Comparison of ENCODE assay signal across 24 cellular contexts in the genomic region with DNA sequence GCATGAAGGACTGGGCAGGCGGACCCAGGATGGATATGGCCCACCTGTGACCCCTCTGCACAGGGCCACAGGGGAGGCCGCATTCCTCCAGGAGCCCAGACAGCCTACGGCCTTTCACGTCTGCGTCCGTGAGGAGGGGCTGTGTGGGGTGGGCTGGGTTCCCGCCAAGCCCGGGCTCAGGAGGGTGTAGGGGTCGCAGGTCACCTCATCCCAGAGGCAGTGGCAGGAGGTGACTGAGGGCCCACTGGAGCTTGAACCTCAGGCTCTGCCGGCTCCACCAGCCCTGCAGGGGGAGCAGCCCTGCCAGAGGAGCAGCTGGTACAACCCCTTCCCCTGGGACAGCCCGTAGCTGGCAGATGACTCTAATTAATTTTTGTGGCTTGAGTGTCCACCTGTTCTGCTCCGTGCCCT. TPM values are rescaled to one million over a fixed set of nuclear protein-coding genes. Genes with fewer than 3 reads are reported as not detected.
DNase-seq lines count a peak whose midpoint lies in the region; ATAC-seq and TF ChIP-seq lines count a peak whose summit lies in the region.
"Had no signal": no experiment of that assay in that cellular context is flagged by ENCODE, and none has a peak within 500 bp of the region (broad histone marks: within the 10 kb centered on the region; RNA-seq: fewer than 3 reads in every experiment).

No MANE protein-coding gene starts in this region.

- no peaks in the 10 kb centered on the region for H3K27me3 ChIP-seq in HCT116 (ENCODE audit: insufficient read depth, low read length)
- H3K27me3 ChIP-seq in GM23248 (replicated peaks; ENCODE audit: insufficient read depth), result no peaks in the 10 kb centered on the region
- H3K27me3 ChIP-seq: heart right ventricle, right atrium auricular region, testis had no signal

- no peaks in the 10 kb centered on the region for H4K20me1 ChIP-seq in HCT116 (ENCODE audit: insufficient read depth)
- H4K20me1 ChIP-seq in GM23248 (ENCODE audit: insufficient read depth), result no peaks in the 10 kb centered on the region

- H3K4me2 ChIP-seq in HCT116 (ENCODE audit: low read length) (no peak overlapping the region), GM23248 (ENCODE audit: unreplicated experiment) (no peak overlapping the region)

- H3K4me3 ChIP-seq in HCT116 (replicated peaks in 1 of 2; ENCODE audit: low read depth in 1 of 2, low read length in 2 of 2) (no peak overlapping the region), GM23248 (no peak overlapping the region)
- H3K4me3 ChIP-seq: HAP-1, heart right ventricle, lower lobe of right lung, right atrium auricular region, SK-N-MC, testis had no signal

- H2AFZ ChIP-seq in HCT116 (ENCODE audit: low read depth, low read length, poor library complexity, severe bottlenecking) (no peak overlapping the region), GM23248 (no peak overlapping the region)

- H3K9ac ChIP-seq in HCT116 (ENCODE audit: low read length), result no peak overlapping the region
- no peak overlapping the region for H3K9ac ChIP-seq in GM23248

- no peaks in the 10 kb centered on the region for H3K4me1 ChIP-seq in HCT116 (ENCODE audit: control insufficient read depth in 1 of 2, insufficient read depth in 2 of 2, low read length in 2 of 2)
- H3K4me1 ChIP-seq in GM23248 (ENCODE audit: insufficient read depth), result no peaks in the 10 kb centered on the region
- H3K4me1 ChIP-seq: HAP-1, heart right ventricle, lower lobe of right lung, right atrium auricular region, testis had no signal

- 67 to 82% methylated on average over 7 to 12 of the region's 12 CpGs for WGBS in GM23248 (ENCODE audit: low coverage in 1 of 2, low lambda C conversion rate in 2 of 2, missing lambda C conversion rate in 2 of 2), 2 experiments

- CTCF ChIA-PET in HCT116 (lab: Charles Lee) (no interaction called here), WTC11 (lab: Charles Lee) (interaction anchor here (1.3 to 2.0 kb wide), 3 partner anchors 20 to 186 kb away, joined by 4 to 8 read pairs (median 6); no protein-coding TSS in a partner anchor)

- H3K27ac ChIP-seq in HCT116 (ENCODE audit: low read depth, low read length) (no peak overlapping the region), GM23248 (no peak overlapping the region)
- H3K27ac ChIP-seq: heart right ventricle, lower lobe of right lung, right atrium auricular region, SK-N-MC, testis had no signal

- BruUV-seq in HCT116 (replicated peaks; lab: Mats Ljungman, UMichigan), result no TSS peak

- peaks cover 3% of the 10 kb centered on the region; the same call in 1 of the 2 replicates for H3K9me3 Mint-ChIP-seq in WTC11
- H3K9me3 Mint-ChIP-seq: activated naive CD4-positive, alpha-beta T cell treated with anti-CD3 and anti-CD28 coated beads, Interleukin-2, amount 50 U/mL, for 24 hours; immature natural killer cell had no signal

- DNase-seq in D341Med (ENCODE audit: low spot score), result peak; percentile 86
- no peak for DNase-seq in HCT116 (ENCODE audit: low read depth, low spot score)
- DNase-seq in WTC11 (ENCODE audit: low spot score), result no peak
- DNase-seq in myocyte (ENCODE audit: low read depth), result peak; percentile 68
- DNase-seq in amniotic stem cell (lab: John Stamatoyannopoulos, UW), result no peak
- no peak for DNase-seq in GM23248
- no peak for DNase-seq in LoVo (ENCODE audit: low spot score)
- DNase-seq in kidney tubule cell (ENCODE audit: low spot score), result no peak
- DNase-seq: CD4-positive, alpha-beta memory T cell; DMS79 treated with DMSO at 0.1 percent for 48 hours; heart right ventricle; immature natural killer cell; lower lobe of right lung; NCI-H1930; NCI-H526 treated with DMSO at 0.1 percent for 48 hours; occipital lobe; T-helper 9 cell; testis had no signal

- H3K27me3 Mint-ChIP-seq in WTC11 (ENCODE audit: low read depth), result no peaks in the 10 kb centered on the region
- H3K27me3 Mint-ChIP-seq: activated naive CD4-positive, alpha-beta T cell treated with anti-CD3 and anti-CD28 coated beads, Interleukin-2, amount 50 U/mL, for 24 hours; CD4-positive, alpha-beta memory T cell had no signal

- H3K27ac Mint-ChIP-seq in WTC11, result no peak overlapping the region
- H3K27ac Mint-ChIP-seq: activated naive CD4-positive, alpha-beta T cell treated with anti-CD3 and anti-CD28 coated beads, Interleukin-2, amount 50 U/mL, for 24 hours; CD4-positive, alpha-beta memory T cell; immature natural killer cell had no signal

- in situ Hi-C loops in GM23248 (cut with MboI), result no loop called here

- POLR2A ChIA-PET in HCT116 (lab: Charles Lee) (no interaction called here), WTC11 (lab: Charles Lee) (no interaction called here)

- H3K36me3 Mint-ChIP-seq in WTC11, result peaks cover 10% of the 10 kb centered on the region

- no peak for TF ChIP-seq POLR2A in HCT116 (IDR thresholded peaks at IDR 0.05; ENCODE audit: borderline replicate concordance, extremely low read depth, insufficient read depth, insufficient read length)

- no peaks in the 10 kb centered on the region for H3K9me2 ChIP-seq in HCT116 (ENCODE audit: insufficient read depth)
- H3K9me2 ChIP-seq in GM23248 (ENCODE audit: insufficient read depth), result no peaks in the 10 kb centered on the region

- H3K36me3 ChIP-seq in HCT116 (ENCODE audit: control insufficient read depth in 1 of 2, insufficient read depth in 2 of 2, low read length in 2 of 2), result peaks cover 0 to 5% of the 10 kb centered on the region in 2 experiments; a peak in 2 of 4 replicates
- peaks cover 3% of the 10 kb centered on the region; the same call in 1 of the 2 replicates for H3K36me3 ChIP-seq in GM23248 (ENCODE audit: low read depth)

- H3K9me3 ChIP-seq in HCT116 (ENCODE audit: control insufficient read depth in 1 of 2, insufficient read depth in 1 of 2, low read depth in 1 of 2, low read length in 2 of 2) (no peaks in the 10 kb centered on the region), GM23248 (ENCODE audit: low read depth) (no peaks in the 10 kb centered on the region)
- H3K9me3 ChIP-seq: HAP-1, lower lobe of right lung, right atrium auricular region, testis had no signal

- intact Hi-C loops in HCT116 (cut with micrococcal nuclease), result no loop called here

- H3K4me1 Mint-ChIP-seq in WTC11, result no peaks in the 10 kb centered on the region
- H3K4me1 Mint-ChIP-seq: activated naive CD4-positive, alpha-beta T cell treated with anti-CD3 and anti-CD28 coated beads, Interleukin-2, amount 50 U/mL, for 24 hours; CD4-positive, alpha-beta memory T cell had no signal

- RAD21 ChIA-PET in HCT116 (lab: Charles Lee; ENCODE audit: low non-redundant PET in 1 of 2, low total read pairs in 2 of 2, uncharacterized antibody in 2 of 2, unreplicated experiment in 2 of 2), result no interaction called here

- no peaks in the 10 kb centered on the region for H3F3A ChIP-seq in GM23248 (ENCODE audit: insufficient read depth)

- TF ChIP-seq CTCF in HCT116 (IDR thresholded peaks at IDR 0.05 in 2 of 3, conservative IDR thresholded peaks at IDR 0.05 in 1 of 3; ENCODE audit: borderline replicate concordance in 1 of 3, insufficient read depth in 1 of 3, low read depth in 2 of 3, low read length in 2 of 3), result no peak
- no peak for TF ChIP-seq CTCF in WTC11 (IDR thresholded peaks at IDR 0.05)

- H3K79me2 ChIP-seq in HCT116 (ENCODE audit: insufficient read depth, low read length), result no peaks in the 10 kb centered on the region
- H3K79me2 ChIP-seq in GM23248 (ENCODE audit: insufficient read depth), result no peaks in the 10 kb centered on the region; the same call in 1 of the 2 replicates

- TF ChIP-seq RAD21 in HCT116 (IDR thresholded peaks at IDR 0.05; ENCODE audit: low read depth), result no peak

- ATAC-seq in HCT116 (peak; percentile 41; the same call in 1 of the 2 replicates), WTC11 (peak; percentile 49)
- ATAC-seq: Panc1 had no signal

- no peak overlapping the region for H3K4me3 Mint-ChIP-seq in WTC11
- H3K4me3 Mint-ChIP-seq: activated naive CD4-positive, alpha-beta T cell treated with anti-CD3 and anti-CD28 coated beads, Interleukin-2, amount 50 U/mL, for 24 hours; CD4-positive, alpha-beta memory T cell; immature natural killer cell had no signal

TF ChIP-seq in HCT116, 20 proteins besides CTCF, POLR2A, EP300 and RAD21:
- TF ChIP-seq SRF (IDR thresholded peaks at IDR 0.05; ENCODE audit: low read depth) (no peak), YY1 (IDR thresholded peaks at IDR 0.05; ENCODE audit: extremely low read depth, insufficient replicate concordance, low read depth, low read length) (no peak), JUND (IDR thresholded peaks at IDR 0.05) (no peak), ZFX (IDR thresholded peaks at IDR 0.05) (no peak), ELF1 (IDR thresholded peaks at IDR 0.05; ENCODE audit: borderline replicate concordance, low read depth) (no peak), CEBPB (IDR thresholded peaks at IDR 0.05; ENCODE audit: low read depth) (no peak), TCF7L2 (IDR thresholded peaks at IDR 0.05; ENCODE audit: borderline replicate concordance, extremely low read depth, insufficient read depth, insufficient read length) (no peak), SP1 (IDR thresholded peaks at IDR 0.05; ENCODE audit: low read depth) (no peak), POLR2AphosphoS5 (IDR thresholded peaks at IDR 0.05; ENCODE audit: low read depth, low read length) (no peak), EZH2 (IDR thresholded peaks at IDR 0.05) (no peak)

TF ChIP-seq in WTC11, 78 proteins besides CTCF, POLR2A, EP300 and RAD21 (continues in another document):
- no peak for TF ChIP-seq FOXP4 (CRISPR knock-in tag; IDR thresholded peaks at IDR 0.05)

RNA-seq across cellular contexts. Expression of gene CACNA1B, which starts 40.7 kb away (rescaled TPM):
- 1.7 TPM for total RNA-seq in HCT116 (2021; ENCODE audit: unreplicated experiment)
- polyA plus RNA-seq in HCT116 (2012), result 1.2 and 1.3 TPM in 2 replicates
- total RNA-seq in WTC11 (2021), result 8.4 to 11.5 TPM (median 10.9 TPM) in 3 replicates
- 0.05 TPM in 1 of 2 replicates, not detected in the other for total RNA-seq in myocyte
- 0.05 TPM for polyA plus RNA-seq in myocyte (2012)
- not detected in 2 replicates for total RNA-seq in GM23248 (2014; rRNA removed; shearing (Covaris generic))
- polyA plus RNA-seq in GM23248 (2016; fragmentation: Nextera tagmentation; extraction: Ambion mirVana), result not detected in 2 replicates
- total RNA-seq: activated CD8-positive, alpha-beta memory T cell treated with anti-CD3 and anti-CD28 coated beads for 36 hours; CD4-positive, alpha-beta memory T cell had no signal
- polyA plus RNA-seq: CD4-positive, alpha-beta memory T cell; immature natural killer cell had no signal

Comparison
In these comparisons a context has a peak if more than half of its experiments do, and no peak if none do; other contexts are left out.
1. DNase-seq: peak in D341Med (single experiment) and myocyte (single experiment); none in HCT116 (single experiment), WTC11 (single experiment), amniotic stem cell (single experiment), GM23248 (single experiment), LoVo (single experiment) and kidney tubule cell (single experiment).